ENCODE assay signal across 9 cellular contexts in the genomic region with DNA sequence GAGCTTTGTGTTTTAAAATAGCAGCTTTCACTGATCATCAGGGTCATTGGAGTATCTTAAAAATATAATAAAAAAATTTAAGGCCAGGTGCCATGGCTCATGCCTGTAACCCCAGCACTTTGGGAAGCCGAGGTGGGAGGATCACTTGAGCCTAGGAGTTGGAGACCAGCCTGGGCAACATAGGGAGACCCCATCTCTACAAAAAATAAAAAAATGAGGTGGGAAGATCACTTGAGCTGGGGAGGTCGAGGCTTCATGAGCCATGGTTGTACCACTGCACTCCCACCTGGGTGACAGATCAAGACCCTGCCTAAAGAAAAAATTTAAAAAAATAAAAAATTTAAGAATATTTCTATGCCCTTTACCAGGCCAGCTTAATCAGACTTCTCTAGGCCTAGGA. TPM values are rescaled to one million over a fixed set of nuclear protein-coding genes. Genes with fewer than 3 reads are reported as not detected.
DNase-seq lines count a peak whose midpoint lies in the region; ATAC-seq lines count a peak whose summit lies in the region.
"Had no signal": no experiment of that assay in that cellular context is flagged by ENCODE, and none has a peak within 500 bp of the region (broad histone marks: within the 10 kb centered on the region; RNA-seq: fewer than 3 reads in every experiment).

No MANE protein-coding gene starts in this region.

- ATAC-seq in HG02610 (IDR thresholded peaks at IDR 0.05; ENCODE audit: unreplicated experiment) = no peak

- H3K9me3 ChIP-seq in iPS-20b (ENCODE audit: insufficient read depth, low read depth, low read length) (no peaks in the 10 kb centered on the region), subcutaneous abdominal adipose tissue (ENCODE audit: control insufficient read depth in 5 of 5, low read length in 5 of 5) (no peaks in the 10 kb centered on the region)

- peak overlapping the region; percentile 89 for H3K4me3 Mint-ChIP-seq in activated CD4-positive, alpha-beta memory T cell treated with anti-CD3 and anti-CD28 coated beads for 36 hours
- no peak overlapping the region for H3K4me3 Mint-ChIP-seq in activated CD4-positive, alpha-beta memory T cell treated with anti-CD3 and anti-CD28 coated beads, Interleukin-2, amount 10 ng/mL, durations not matched to agents 7 days and 5 days
- H3K4me3 Mint-ChIP-seq in activated T-helper 2 cell treated with anti-CD3 and anti-CD28 coated beads, Interferon-gamma antibody, Interleukin-2, Interleukin-4, amounts not matched to agents 10 μg/mL and 5 μg/mL and 100 μg/mL, durations not matched to agents 14 hours and 24 hours and 36 hours (ENCODE audit: low read depth) = peak overlapping the region; percentile 98

- peaks cover 40% of the 10 kb centered on the region for H3K36me3 Mint-ChIP-seq in activated CD4-positive, alpha-beta memory T cell treated with anti-CD3 and anti-CD28 coated beads for 36 hours
- peaks cover 51% of the 10 kb centered on the region for H3K36me3 Mint-ChIP-seq in activated CD4-positive, alpha-beta memory T cell treated with anti-CD3 and anti-CD28 coated beads, Interleukin-2, amount 10 ng/mL, durations not matched to agents 7 days and 5 days (ENCODE audit: low read depth)
- H3K36me3 Mint-ChIP-seq in activated T-helper 2 cell treated with anti-CD3 and anti-CD28 coated beads, Interferon-gamma antibody, Interleukin-2, Interleukin-4, amounts not matched to agents 10 μg/mL and 5 μg/mL and 100 μg/mL, durations not matched to agents 14 hours and 24 hours and 36 hours (ENCODE audit: low read depth) = peaks cover 60% of the 10 kb centered on the region

- no peaks in the 10 kb centered on the region for H3K27me3 ChIP-seq in iPS-20b (ENCODE audit: insufficient read depth, low read length)
- H3K27me3 ChIP-seq in subcutaneous abdominal adipose tissue (ENCODE audit: control insufficient read depth in 5 of 5, insufficient read depth in 4 of 5, low read length in 5 of 5) = no peaks in the 10 kb centered on the region

- CTCF ChIA-PET in activated CD4-positive, alpha-beta memory T cell treated with anti-CD3 and anti-CD28 coated beads for 36 hours (lab: Charles Lee) = interaction anchor here (1.6 kb wide), 1 partner anchor 36 kb away, joined by 15 read pairs; a partner anchor contains a TSS
- CTCF ChIA-PET in activated CD4-positive, alpha-beta memory T cell treated with anti-CD3 and anti-CD28 coated beads, Interleukin-2, amount 10 ng/mL, durations not matched to agents 7 days and 5 days (lab: Charles Lee) = interaction anchor here (0.8 to 3.2 kb wide), 7 partner anchors 9 to 310 kb away, joined by 3 to 17 read pairs (median 4); a partner anchor contains a TSS

- H3K27me3 Mint-ChIP-seq in activated CD4-positive, alpha-beta memory T cell treated with anti-CD3 and anti-CD28 coated beads for 36 hours = no peaks in the 10 kb centered on the region
- no peaks in the 10 kb centered on the region for H3K27me3 Mint-ChIP-seq in activated CD4-positive, alpha-beta memory T cell treated with anti-CD3 and anti-CD28 coated beads, Interleukin-2, amount 10 ng/mL, durations not matched to agents 7 days and 5 days
- H3K27me3 Mint-ChIP-seq in activated T-helper 2 cell treated with anti-CD3 and anti-CD28 coated beads, Interferon-gamma antibody, Interleukin-2, Interleukin-4, amounts not matched to agents 10 μg/mL and 5 μg/mL and 100 μg/mL, durations not matched to agents 14 hours and 24 hours and 36 hours (ENCODE audit: low read depth) = no peaks in the 10 kb centered on the region

- DNase-seq in activated CD4-positive, alpha-beta memory T cell treated with anti-CD3 and anti-CD28 coated beads for 36 hours = no peak
- DNase-seq in activated CD4-positive, alpha-beta memory T cell treated with anti-CD3 and anti-CD28 coated beads, Interleukin-2, amount 10 ng/mL, durations not matched to agents 7 days and 5 days = no peak
- DNase-seq in activated T-helper 2 cell treated with anti-CD3 and anti-CD28 coated beads, Interferon-gamma antibody, Interleukin-2, Interleukin-4, amounts not matched to agents 10 μg/mL and 5 μg/mL and 100 μg/mL, durations not matched to agents 14 hours and 24 hours and 36 hours (ENCODE audit: low spot score) = no peak
- DNase-seq in NCI-H2227 treated with DMSO at 0.1 percent for 48 hours (lab: John Stamatoyannopoulos, UW) (no peak), dermis blood vessel endothelial cell (no peak)
- DNase-seq: NCI-H2081 treated with DMSO at 0.1 percent for 48 hours had no signal

- H3K27ac ChIP-seq in iPS-20b (ENCODE audit: low read length) (no peak overlapping the region), subcutaneous abdominal adipose tissue (ENCODE audit: low read depth, low read length) (peak overlapping the region; percentile 98)

- no peak overlapping the region for H3K27ac Mint-ChIP-seq in activated CD4-positive, alpha-beta memory T cell treated with anti-CD3 and anti-CD28 coated beads for 36 hours
- no peak overlapping the region for H3K27ac Mint-ChIP-seq in activated CD4-positive, alpha-beta memory T cell treated with anti-CD3 and anti-CD28 coated beads, Interleukin-2, amount 10 ng/mL, durations not matched to agents 7 days and 5 days
- H3K27ac Mint-ChIP-seq in activated T-helper 2 cell treated with anti-CD3 and anti-CD28 coated beads, Interferon-gamma antibody, Interleukin-2, Interleukin-4, amounts not matched to agents 10 μg/mL and 5 μg/mL and 100 μg/mL, durations not matched to agents 14 hours and 24 hours and 36 hours = no peak overlapping the region

- H3K36me3 ChIP-seq in iPS-20b (ENCODE audit: insufficient read depth, low read depth, low read length) = peaks cover 26% of the 10 kb centered on the region
- H3K36me3 ChIP-seq in subcutaneous abdominal adipose tissue (ENCODE audit: control insufficient read depth in 5 of 5, insufficient read depth in 5 of 5, low read length in 5 of 5) = peaks cover 11 to 35% (median 24%) of the 10 kb centered on the region in 5 donors

- H3K4me1 Mint-ChIP-seq in activated CD4-positive, alpha-beta memory T cell treated with anti-CD3 and anti-CD28 coated beads for 36 hours (ENCODE audit: low read depth) = peaks cover 55% of the 10 kb centered on the region
- H3K4me1 Mint-ChIP-seq in activated CD4-positive, alpha-beta memory T cell treated with anti-CD3 and anti-CD28 coated beads, Interleukin-2, amount 10 ng/mL, durations not matched to agents 7 days and 5 days = peaks cover 52% of the 10 kb centered on the region
- peaks cover 45% of the 10 kb centered on the region for H3K4me1 Mint-ChIP-seq in activated T-helper 2 cell treated with anti-CD3 and anti-CD28 coated beads, Interferon-gamma antibody, Interleukin-2, Interleukin-4, amounts not matched to agents 10 μg/mL and 5 μg/mL and 100 μg/mL, durations not matched to agents 14 hours and 24 hours and 36 hours (ENCODE audit: low read depth)

- intact Hi-C loops in activated CD4-positive, alpha-beta memory T cell treated with anti-CD3 and anti-CD28 coated beads for 36 hours (cut with micrococcal nuclease) = no loop called here
- intact Hi-C loops in activated T-helper 2 cell treated with anti-CD3 and anti-CD28 coated beads, Interferon-gamma antibody, Interleukin-2, Interleukin-4, amounts not matched to agents 10 μg/mL and 5 μg/mL and 100 μg/mL, durations not matched to agents 14 hours and 24 hours and 36 hours (cut with micrococcal nuclease) = no loop called here

- POLR2A ChIA-PET in activated CD4-positive, alpha-beta memory T cell treated with anti-CD3 and anti-CD28 coated beads for 36 hours (lab: Charles Lee) = interaction anchor here (0.9 to 3.1 kb wide), 5 partner anchors 22 to 102 kb away, joined by 3 to 22 read pairs (median 6); a partner anchor contains a TSS
- POLR2A ChIA-PET in activated CD4-positive, alpha-beta memory T cell treated with anti-CD3 and anti-CD28 coated beads, Interleukin-2, amount 10 ng/mL, durations not matched to agents 7 days and 5 days (lab: Charles Lee) = interaction anchor here (1.0 to 9.1 kb wide), 11 partner anchors 9 to 162 kb away, joined by 4 to 197 read pairs (median 4); a partner anchor contains a TSS

- H3K9me3 Mint-ChIP-seq in activated CD4-positive, alpha-beta memory T cell treated with anti-CD3 and anti-CD28 coated beads for 36 hours = no peaks in the 10 kb centered on the region
- no peaks in the 10 kb centered on the region for H3K9me3 Mint-ChIP-seq in activated CD4-positive, alpha-beta memory T cell treated with anti-CD3 and anti-CD28 coated beads, Interleukin-2, amount 10 ng/mL, durations not matched to agents 7 days and 5 days
- no peaks in the 10 kb centered on the region for H3K9me3 Mint-ChIP-seq in activated T-helper 2 cell treated with anti-CD3 and anti-CD28 coated beads, Interferon-gamma antibody, Interleukin-2, Interleukin-4, amounts not matched to agents 10 μg/mL and 5 μg/mL and 100 μg/mL, durations not matched to agents 14 hours and 24 hours and 36 hours

- H3K9ac ChIP-seq in iPS-20b (ENCODE audit: low read depth, low read length) (peak overlapping the region; percentile 97; the same call in 1 of the 2 replicates), subcutaneous abdominal adipose tissue (ENCODE audit: low read length in 5 of 5) (peak overlapping the region in 4 of 5 donors; percentile 89 to 96 (median 93))

- H3K4me1 ChIP-seq in iPS-20b (ENCODE audit: insufficient read depth, low read length) (peaks cover 12% of the 10 kb centered on the region; the same call in 1 of the 2 replicates), subcutaneous abdominal adipose tissue (ENCODE audit: control insufficient read depth in 5 of 5, insufficient read depth in 5 of 5, low read length in 5 of 5) (peaks cover 5 to 54% (median 42%) of the 10 kb centered on the region in 5 donors)

- H3K4me3 ChIP-seq in iPS-20b (ENCODE audit: low read length) (peak overlapping the region; percentile 82), subcutaneous abdominal adipose tissue (ENCODE audit: low read depth in 1 of 5, low read length in 5 of 5) (peak overlapping the region; percentile 89 to 97 (median 91))

RNA-seq across cellular contexts. Expression of a gene that starts 1.5 kb away (rescaled TPM):
- 10 to 100 TPM; 58.4 to 61.5 TPM for total RNA-seq in activated CD4-positive, alpha-beta memory T cell treated with anti-CD3 and anti-CD28 coated beads for 36 hours
- total RNA-seq in activated CD4-positive, alpha-beta memory T cell treated with anti-CD3 and anti-CD28 coated beads, Interleukin-2, amount 10 ng/mL, durations not matched to agents 7 days and 5 days = 10 to 100 TPM; 45.7 to 50.1 TPM
- 63.6 and 70.7 TPM in 2 replicates for total RNA-seq in activated T-helper 2 cell treated with anti-CD3 and anti-CD28 coated beads, Interferon-gamma antibody, Interleukin-2, Interleukin-4, amounts not matched to agents 10 μg/mL and 5 μg/mL and 100 μg/mL, durations not matched to agents 14 hours and 24 hours and 36 hours
- total RNA-seq in dermis blood vessel endothelial cell = 31.3 and 40.0 TPM in 2 replicates

RNA-seq across cellular contexts. Expression of a gene that starts 30.8 kb away (rescaled TPM):
- 100 to 1,000 TPM; 154 to 162 TPM for total RNA-seq in activated CD4-positive, alpha-beta memory T cell treated with anti-CD3 and anti-CD28 coated beads for 36 hours
- total RNA-seq in activated CD4-positive, alpha-beta memory T cell treated with anti-CD3 and anti-CD28 coated beads, Interleukin-2, amount 10 ng/mL, durations not matched to agents 7 days and 5 days = 100 to 1,000 TPM; 157 TPM
- 182 and 187 TPM in 2 replicates for total RNA-seq in activated T-helper 2 cell treated with anti-CD3 and anti-CD28 coated beads, Interferon-gamma antibody, Interleukin-2, Interleukin-4, amounts not matched to agents 10 μg/mL and 5 μg/mL and 100 μg/mL, durations not matched to agents 14 hours and 24 hours and 36 hours
- 225 and 267 TPM in 2 replicates for total RNA-seq in dermis blood vessel endothelial cell
